In genomic region chr7:2923291-2923781, GRCh38 we compare ENCODE assay signal across 25 cellular contexts.
"Had no signal": no experiment of that assay in that cellular context is flagged by ENCODE, and none has a peak within 500 bp of the region (broad histone marks: within the 10 kb centered on the region; RNA-seq: fewer than 3 reads in every experiment).

No MANE protein-coding gene starts in this region.

- ATAC-seq: activated naive CD4-positive, alpha-beta T cell treated with anti-CD3 and anti-CD28 coated beads, Interleukin-2, amount 50 U/mL, for 72 hours; activated naive CD8-positive, alpha-beta T cell treated with anti-CD3 and anti-CD28 coated beads, Interleukin-2, amount 50 U/mL, for 24 hours; body of pancreas; PC-3; T-helper 17 cell had no signal

- H3K27me3 Mint-ChIP-seq: activated CD4-positive, alpha-beta memory T cell treated with anti-CD3 and anti-CD28 coated beads for 36 hours; activated CD4-positive, alpha-beta T cell treated with anti-CD3 and anti-CD28 coated beads, Interleukin-2, amount 10 ng/mL, durations not matched to agents 7 days and 5 days; activated naive CD8-positive, alpha-beta T cell treated with anti-CD3 and anti-CD28 coated beads, Interleukin-2, amount 50 U/mL, for 24 hours; T-helper 17 cell had no signal

- H3K36me3 ChIP-seq: ascending aorta had no signal

- H3K4me3 Mint-ChIP-seq: activated CD4-positive, alpha-beta memory T cell treated with anti-CD3 and anti-CD28 coated beads for 36 hours; activated CD4-positive, alpha-beta T cell treated with anti-CD3 and anti-CD28 coated beads, Interleukin-2, amount 10 ng/mL, durations not matched to agents 7 days and 5 days; activated naive CD8-positive, alpha-beta T cell treated with anti-CD3 and anti-CD28 coated beads, Interleukin-2, amount 50 U/mL, for 24 hours; activated T-helper 1 cell treated with anti-CD3 and anti-CD28 coated beads, Interleukin-12 subunit alpha, Interleukin-12 subunit beta, Interleukin-2, Interleukin-4 antibody, amounts not matched to agents 30 ng/mL and 10 ng/mL and 1 ng/mL, durations not matched to agents 14 hours and 24 hours and 36 hours; T-helper 17 cell had no signal

- H3K27me3 ChIP-seq: ascending aorta, body of pancreas had no signal

- H3K27ac Mint-ChIP-seq: activated CD4-positive, alpha-beta memory T cell treated with anti-CD3 and anti-CD28 coated beads for 36 hours; activated CD4-positive, alpha-beta T cell treated with anti-CD3 and anti-CD28 coated beads, Interleukin-2, amount 10 ng/mL, durations not matched to agents 7 days and 5 days; activated naive CD4-positive, alpha-beta T cell treated with anti-CD3 and anti-CD28 coated beads, Interleukin-2, amount 50 U/mL, for 72 hours; activated naive CD8-positive, alpha-beta T cell treated with anti-CD3 and anti-CD28 coated beads, Interleukin-2, amount 50 U/mL, for 24 hours; activated T-helper 1 cell treated with anti-CD3 and anti-CD28 coated beads, Interleukin-12 subunit alpha, Interleukin-12 subunit beta, Interleukin-2, Interleukin-4 antibody, amounts not matched to agents 30 ng/mL and 10 ng/mL and 1 ng/mL, durations not matched to agents 14 hours and 24 hours and 36 hours; T-helper 17 cell had no signal

- H3K27ac ChIP-seq: ascending aorta, body of pancreas, VCaP had no signal

- H3K4me1 Mint-ChIP-seq: activated CD4-positive, alpha-beta T cell treated with anti-CD3 and anti-CD28 coated beads, Interleukin-2, amount 10 ng/mL, durations not matched to agents 7 days and 5 days; activated naive CD8-positive, alpha-beta T cell treated with anti-CD3 and anti-CD28 coated beads, Interleukin-2, amount 50 U/mL, for 24 hours had no signal

- H3K9me3 Mint-ChIP-seq: activated CD4-positive, alpha-beta T cell treated with anti-CD3 and anti-CD28 coated beads, Interleukin-2, amount 10 ng/mL, durations not matched to agents 7 days and 5 days had no signal

- H3K4me1 ChIP-seq: ascending aorta had no signal

- H3K9me3 ChIP-seq: ascending aorta, body of pancreas had no signal

- H3K4me3 ChIP-seq: ascending aorta, body of pancreas had no signal

- DNase-seq: activated CD4-positive, alpha-beta memory T cell treated with anti-CD3 and anti-CD28 coated beads for 36 hours; activated CD4-positive, alpha-beta T cell treated with anti-CD3 and anti-CD28 coated beads, Interleukin-2, amount 10 ng/mL, durations not matched to agents 7 days and 5 days; activated CD4-positive, CD25-positive, alpha-beta regulatory T cell; activated CD8-positive, alpha-beta memory T cell treated with anti-CD3 and anti-CD28 coated beads for 24 hours; activated effector memory CD4-positive, alpha-beta T cell treated with Interleukin-2 at 50 U/mL for 16 hours; activated naive CD4-positive, alpha-beta T cell treated with Interleukin-2 at 50 U/mL for 16 hours; activated naive CD8-positive, alpha-beta T cell treated with anti-CD3 and anti-CD28 coated beads, Interleukin-2, amount 50 U/mL, for 24 hours; activated T-cell treated with anti-CD3 and anti-CD28 coated beads, Interleukin-2, amount 50 U/mL, for 1 hour; amniotic stem cell; body of pancreas; MM.1S; NCI-H1105; NCI-H1436; NCI-H187 treated with DMSO at 0.1 percent for 48 hours; NCI-H2081 treated with DMSO at 0.1 percent for 48 hours; NCI-H446; NCI-H524; SHP77 treated with DMSO at 0.1 percent for 48 hours; T-helper 17 cell; T1000 had no signal
